ENCODE assay signal across 1 cellular context in genomic region chr22:24630812-24631427, GRCh38.
TF ChIP-seq lines count a peak whose summit lies in the region.

No MANE protein-coding gene starts in this region.

TF ChIP-seq in HepG2, 621 proteins besides CTCF, POLR2A, EP300 and RAD21:
- TF ChIP-seq IRF2 (CRISPR knock-in tag; IDR thresholded peaks at IDR 0.05) (0 out of 2 replicates have a peak, but pooled peaks have one; percentile 21), ZFX (CRISPR knock-in tag; IDR thresholded peaks at IDR 0.05; ENCODE audit: low read depth) (0 out of 2 replicates have a peak, but pooled peaks have one; percentile 27), PITX1 (CRISPR knock-in tag; IDR thresholded peaks at IDR 0.05) (0 out of 2 replicates have a peak, but pooled peaks have one; percentile 8), PAXIP1 (CRISPR knock-in tag; conservative IDR thresholded peaks at IDR 0.05) (peak; percentile 47; the same call in 1 of the 2 replicates)
